ENCODE assay signal across 12 cellular contexts in the genomic region with DNA sequence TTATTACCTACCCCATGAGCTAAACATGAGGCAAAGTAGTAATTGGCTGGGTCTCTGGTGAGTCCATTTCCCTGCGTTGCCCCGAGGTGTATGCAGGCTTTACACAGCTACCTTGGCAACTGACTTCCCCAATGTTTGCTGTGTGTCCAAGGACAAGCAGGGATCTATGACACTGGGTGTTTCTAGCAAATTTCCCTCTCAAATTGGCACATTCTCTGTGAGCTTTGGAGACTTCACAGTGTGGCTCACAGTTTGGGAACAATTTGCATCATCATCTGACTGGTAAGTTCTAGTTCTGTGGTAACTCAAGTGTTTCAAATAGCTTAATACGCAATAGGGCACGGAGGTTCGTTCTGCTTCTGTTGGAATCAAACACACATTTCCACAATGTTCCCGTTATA. TPM values are rescaled to one million over a fixed set of nuclear protein-coding genes. Genes with fewer than 3 reads are reported as not detected.
DNase-seq lines count a peak whose midpoint lies in the region; ATAC-seq and TF ChIP-seq lines count a peak whose summit lies in the region.
"Had no signal": no experiment of that assay in that cellular context is flagged by ENCODE, and none has a peak within 500 bp of the region (broad histone marks: within the 10 kb centered on the region; RNA-seq: fewer than 3 reads in every experiment).

No MANE protein-coding gene starts in this region.

- H3K9ac ChIP-seq in PC-3 (ENCODE audit: low read length) (no peak overlapping the region), rectal smooth muscle tissue (ENCODE audit: low read length) (no peak overlapping the region)

- H3K79me2 ChIP-seq in PC-3 (ENCODE audit: low read length), result no peaks in the 10 kb centered on the region

- no peak overlapping the region for H3K27ac ChIP-seq in PC-3 (ENCODE audit: low read length)
- peak overlapping the region; percentile 30 for H3K27ac ChIP-seq in rectal smooth muscle tissue (ENCODE audit: low read depth, low read length)

- H2AFZ ChIP-seq in PC-3 (ENCODE audit: low read length), result no peak overlapping the region

- no peaks in the 10 kb centered on the region for H3K9me3 ChIP-seq in PC-3 (ENCODE audit: low read length)

- no peak overlapping the region for H3K4me2 ChIP-seq in PC-3 (ENCODE audit: low read length)

- H3F3A ChIP-seq in PC-3 (ENCODE audit: low read length, unreplicated experiment), result no peaks in the 10 kb centered on the region

- TF ChIP-seq CTCF in BJ (IDR thresholded peaks at IDR 0.05; ENCODE audit: insufficient read depth, low read depth, low read length) (no peak), PC-3 (conservative IDR thresholded peaks at IDR 0.05; ENCODE audit: low read depth, low read length) (no peak), fibroblast of pulmonary artery (IDR thresholded peaks at IDR 0.05; ENCODE audit: low read length, missing control alignments) (no peak)

- CTCF ChIA-PET in BJ (lab: Yijun Ruan, JAX), result interaction anchor here (3.4 kb wide), 1 partner anchor 27 kb away, joined by 15 read pairs; no protein-coding TSS in a partner anchor
- CTCF ChIA-PET in PC-3 (lab: Charles Lee), result interaction anchor here (0.6 kb wide), 1 partner anchor 20 kb away, joined by 4 read pairs; no protein-coding TSS in a partner anchor

- ATAC-seq in PC-3, result peak; percentile 29
- no peak for ATAC-seq in GM18907 (IDR thresholded peaks at IDR 0.05; ENCODE audit: unreplicated experiment)

- no peaks in the 10 kb centered on the region for H4K20me1 ChIP-seq in PC-3 (ENCODE audit: low read length)

- peaks cover 21% of the 10 kb centered on the region for H3K36me3 ChIP-seq in BJ (ENCODE audit: control insufficient read depth, insufficient read depth, low read length)
- H3K36me3 ChIP-seq in PC-3 (ENCODE audit: low read depth, low read length), result no peaks in the 10 kb centered on the region
- peaks cover 4% of the 10 kb centered on the region for H3K36me3 ChIP-seq in rectal smooth muscle tissue (ENCODE audit: control insufficient read depth, insufficient read depth, low read length)

- POLR2A ChIA-PET in BJ (lab: Charles Lee), result interaction anchor here (3.8 kb wide), 1 partner anchor 13 kb away, joined by 43 read pairs; a partner anchor contains a TSS
- POLR2A ChIA-PET in PC-3 (lab: Charles Lee; ENCODE audit: unreplicated experiment), result no interaction called here

- BruUV-seq in PC-3 (replicated peaks; lab: Mats Ljungman, UMichigan), result no TSS peak

- intact Hi-C loops in PC-3 (cut with micrococcal nuclease), result no loop called here

- peak; percentile 25 for DNase-seq in BJ (ENCODE audit: low read depth)
- no peak for DNase-seq in PC-3
- DNase-seq in fibroblast of pulmonary artery (ENCODE audit: low read depth), result peak; percentile 75
- no peak for DNase-seq in NCI-H510A treated with DMSO at 0.1 percent for 48 hours (lab: John Stamatoyannopoulos, UW)
- DNase-seq in hippocampal formation (lab: John Stamatoyannopoulos, UW), result no peak
- DNase-seq in SW480 (ENCODE audit: low spot score), result no peak
- DNase-seq: activated T-cell treated with anti-CD3 and anti-CD28 coated beads for 4 hours; cortex of kidney; stimulated activated CD4-positive, alpha-beta T cell treated with anti-CD3 and anti-CD28 coated beads, Interleukin-4, amount 100 ng/mL, for 1 hour; T-helper 2 cell had no signal

- H3K27me3 ChIP-seq in BJ (ENCODE audit: control insufficient read depth, insufficient read depth, low read length) (no peaks in the 10 kb centered on the region), PC-3 (ENCODE audit: low read length) (no peaks in the 10 kb centered on the region), rectal smooth muscle tissue (ENCODE audit: control insufficient read depth, insufficient read depth, low read length) (no peaks in the 10 kb centered on the region)

- H3K4me3 ChIP-seq in BJ (ENCODE audit: low read depth, low read length) (no peak overlapping the region), PC-3 (ENCODE audit: low read length) (no peak overlapping the region), fibroblast of pulmonary artery (replicated peaks; ENCODE audit: low read depth, low read length) (peak overlapping the region; percentile 48), rectal smooth muscle tissue (ENCODE audit: low read length) (no peak overlapping the region)

- no peaks in the 10 kb centered on the region for H3K9me2 ChIP-seq in PC-3 (replicated peaks; ENCODE audit: low read length)

- H3K4me1 ChIP-seq in PC-3 (ENCODE audit: insufficient read depth, low read length) (peaks cover 13% of the 10 kb centered on the region), rectal smooth muscle tissue (ENCODE audit: control insufficient read depth, insufficient read depth, low read length) (no peaks in the 10 kb centered on the region)

RNA-seq across cellular contexts. Expression of a gene that starts 12.5 kb away (rescaled TPM):
- 590 and 724 TPM in 2 replicates for polyA plus RNA-seq in BJ (2011; rRNA removed)
- 207 and 313 TPM in 2 replicates for polyA minus RNA-seq in BJ (2011; rRNA and poly(A)+ RNA removed)
- total RNA-seq in PC-3 (2014; rRNA removed), result 20.8 and 23.3 TPM in 2 replicates

Comparison
In these comparisons a context has a peak if more than half of its experiments do, and no peak if none do; other contexts are left out.
1. DNase-seq: peak in BJ (single experiment) and fibroblast of pulmonary artery (single experiment); none in PC-3 (single experiment), NCI-H510A treated with DMSO at 0.1 percent for 48 hours (single experiment), hippocampal formation (0 of 2) and SW480 (single experiment).